Comparison of ENCODE assay signal across 8 cellular contexts in genomic region chr19:10289836-10290438, GRCh38. TPM values are rescaled to one million over a fixed set of nuclear protein-coding genes. Genes with fewer than 3 reads are reported as not detected.
DNase-seq lines count a peak whose midpoint lies in the region; ATAC-seq, FAIRE-seq and TF ChIP-seq lines count a peak whose summit lies in the region.

A gene with protein sequence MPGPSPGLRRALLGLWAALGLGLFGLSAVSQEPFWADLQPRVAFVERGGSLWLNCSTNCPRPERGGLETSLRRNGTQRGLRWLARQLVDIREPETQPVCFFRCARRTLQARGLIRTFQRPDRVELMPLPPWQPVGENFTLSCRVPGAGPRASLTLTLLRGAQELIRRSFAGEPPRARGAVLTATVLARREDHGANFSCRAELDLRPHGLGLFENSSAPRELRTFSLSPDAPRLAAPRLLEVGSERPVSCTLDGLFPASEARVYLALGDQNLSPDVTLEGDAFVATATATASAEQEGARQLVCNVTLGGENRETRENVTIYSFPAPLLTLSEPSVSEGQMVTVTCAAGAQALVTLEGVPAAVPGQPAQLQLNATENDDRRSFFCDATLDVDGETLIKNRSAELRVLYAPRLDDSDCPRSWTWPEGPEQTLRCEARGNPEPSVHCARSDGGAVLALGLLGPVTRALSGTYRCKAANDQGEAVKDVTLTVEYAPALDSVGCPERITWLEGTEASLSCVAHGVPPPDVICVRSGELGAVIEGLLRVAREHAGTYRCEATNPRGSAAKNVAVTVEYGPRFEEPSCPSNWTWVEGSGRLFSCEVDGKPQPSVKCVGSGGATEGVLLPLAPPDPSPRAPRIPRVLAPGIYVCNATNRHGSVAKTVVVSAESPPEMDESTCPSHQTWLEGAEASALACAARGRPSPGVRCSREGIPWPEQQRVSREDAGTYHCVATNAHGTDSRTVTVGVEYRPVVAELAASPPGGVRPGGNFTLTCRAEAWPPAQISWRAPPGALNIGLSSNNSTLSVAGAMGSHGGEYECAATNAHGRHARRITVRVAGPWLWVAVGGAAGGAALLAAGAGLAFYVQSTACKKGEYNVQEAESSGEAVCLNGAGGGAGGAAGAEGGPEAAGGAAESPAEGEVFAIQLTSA (plus strand): TSS chr19:10289952. CDS start chr19:10290044, 92 bp downstream.

- H3K27ac ChIP-seq in SJSA1: no peak within 1 kb of the TSS
- no peak within 1 kb of the TSS for H3K27ac ChIP-seq in pancreas

- peaks cover 42% of the 10 kb centered on the region for H3K4me1 ChIP-seq in SJSA1 (replicated peaks)
- H3K4me1 ChIP-seq in pancreas: peaks cover 9 to 22% (median 11%) of the 10 kb centered on the region in 3 donors

- H3K27ac Mint-ChIP-seq in nephron: peak within 1 kb of the TSS in 2 of 3 experiments; percentile 21 to 55

- no peak for ATAC-seq in pancreas

- H3K4me1 Mint-ChIP-seq in nephron: peaks cover 25% of the 10 kb centered on the region

- no peak for TF ChIP-seq CTCF in cardiac fibroblast (IDR thresholded peaks at IDR 0.05; ENCODE audit: low read depth, low read length)
- TF ChIP-seq CTCF in nephron (IDR thresholded peaks at IDR 0.05; ENCODE audit: unreplicated experiment in 3 of 3): no peak
- no peak for TF ChIP-seq CTCF in pancreas (IDR thresholded peaks at IDR 0.05)

- peaks cover 3% of the 10 kb centered on the region for H3K9me3 Mint-ChIP-seq in nephron

- WGBS in pancreas, 2 donors: 2% methylated on average over 42 to 49 of the region's 49 CpGs

- H3K27me3 ChIP-seq in SJSA1 (replicated peaks) (peaks cover 30% of the 10 kb centered on the region), pancreas (peaks cover 0 to 42% (median 11%) of the 10 kb centered on the region in 4 donors)

- H3K4me3 Mint-ChIP-seq in nephron: peak within 1 kb of the TSS; percentile 75 to 87 (median 84)

- H3K27me3 Mint-ChIP-seq in nephron (ENCODE audit: low read depth): peaks cover 100% of the 10 kb centered on the region

- DNase-seq in SKM-1 treated with dmso at 0.1 percent for 144 hours (lab: John Stamatoyannopoulos, UW; ENCODE audit: unreplicated experiment) (peak; percentile 46), SKM-1 (lab: John Stamatoyannopoulos, UW; ENCODE audit: unreplicated experiment) (no peak), SJSA1 (ENCODE audit: low read depth in 1 of 2, low spot score in 2 of 2) (no peak), cardiac fibroblast (ENCODE audit: low read depth in 2 of 2) (no peak), pancreas (no peak), middle frontal gyrus (ENCODE audit: extremely low spot score, low spot score) (no peak), GM19240 (ENCODE audit: insufficient read length, low spot score) (no peak)

- intact Hi-C loops in pancreas (cut with DNase I): no loop called here

- FAIRE-seq in pancreas (lab: Jason Lieb, UNC): no peak

- peaks cover 4% of the 10 kb centered on the region for H3K36me3 Mint-ChIP-seq in nephron (ENCODE audit: low read depth)

- H3K4me3 ChIP-seq in SJSA1: peak within 1 kb of the TSS; percentile 36
- peak within 1 kb of the TSS; percentile 47 to 51 for H3K4me3 ChIP-seq in cardiac fibroblast (replicated peaks in 1 of 2; ENCODE audit: low read depth in 2 of 2, low read length in 2 of 2)
- peak within 1 kb of the TSS in 2 of 4 donors; percentile 17 to 48 for H3K4me3 ChIP-seq in pancreas

- H3K36me3 ChIP-seq in SJSA1 (peaks cover 5% of the 10 kb centered on the region), pancreas (no peaks in the 10 kb centered on the region)

- H3K9me3 ChIP-seq in SJSA1 (replicated peaks): no peaks in the 10 kb centered on the region; the same call in none of the 2 replicates
- no peaks in the 10 kb centered on the region for H3K9me3 ChIP-seq in pancreas

RNA-seq across cellular contexts. Expression of the gene that starts here (rescaled TPM):
- 0.38 and 0.79 TPM in 2 replicates for total RNA-seq in SJSA1 (2014; rRNA removed; shearing (Covaris generic))
- under 1 TPM in 5 of 6 donors, not detected in 1; 0.08 to 0.22 (median 0.17) TPM for total RNA-seq in pancreas
- polyA plus RNA-seq in pancreas: under 1 TPM; 0.26 to 0.30 TPM
